17 cellular contexts compared by ENCODE assay signal in the genomic region with DNA sequence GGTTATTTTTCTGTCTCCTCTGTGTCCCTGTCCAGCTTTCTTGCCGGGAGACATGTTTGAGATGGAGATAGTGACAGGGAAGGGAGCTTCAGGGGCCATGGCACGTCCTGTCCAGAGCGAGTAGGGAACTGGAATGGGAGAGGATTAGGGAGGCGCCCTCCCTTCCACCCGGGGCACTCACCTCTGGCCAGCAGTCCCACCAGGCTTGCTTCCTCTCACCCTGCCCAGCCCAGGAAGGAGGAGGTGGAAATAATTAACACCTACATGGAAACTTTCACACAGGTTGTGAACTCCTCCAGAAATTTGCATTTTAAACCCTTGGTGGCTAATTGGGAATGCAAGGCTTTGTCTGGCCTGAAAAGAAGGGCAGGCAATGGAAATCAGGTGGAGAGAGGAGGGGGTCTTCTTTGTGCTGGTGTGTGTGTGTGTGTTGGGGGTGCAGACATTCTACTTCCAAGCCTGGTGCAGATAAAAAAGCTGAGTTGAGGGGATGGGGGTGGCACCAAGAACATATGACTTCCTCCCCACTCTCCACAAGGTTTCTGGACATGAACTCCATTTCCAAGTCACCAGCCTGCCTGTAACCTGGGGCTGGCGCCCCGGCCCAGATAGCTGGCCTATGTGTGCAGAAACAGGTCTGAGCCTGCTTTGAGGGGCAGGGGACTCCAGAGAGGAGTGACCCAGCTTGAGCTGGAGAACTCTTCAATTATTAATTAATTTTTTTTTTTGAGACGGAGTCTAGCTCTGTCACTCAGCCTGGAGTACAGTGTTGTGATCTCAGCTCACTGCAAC.
"Had no signal": no experiment of that assay in that cellular context is flagged by ENCODE, and none has a peak within 500 bp of the region (broad histone marks: within the 10 kb centered on the region; RNA-seq: fewer than 3 reads in every experiment).

No MANE protein-coding gene starts in this region.

- H3K36me3 ChIP-seq: neutrophil had no signal

- H3K9me3 ChIP-seq: neutrophil had no signal

- H3K4me3 ChIP-seq: dorsolateral prefrontal cortex had no signal

- H3K27me3 Mint-ChIP-seq: activated CD4-positive, alpha-beta T cell treated with anti-CD3 and anti-CD28 coated beads, Interleukin-2, amount 10 ng/mL, durations not matched to agents 24 days and 14 days; activated naive CD8-positive, alpha-beta T cell; T-helper 17 cell had no signal

- ATAC-seq: esophagus mucosa; left colon; stimulated activated effector memory CD8-positive, alpha-beta T cell treated with anti-CD3 and anti-CD28 coated beads, Interleukin-12 subunit alpha, Interleukin-12 subunit beta, amount 100 ng/mL, for 72 hours; T-helper 17 cell had no signal

- H3K4me1 Mint-ChIP-seq: activated CD4-positive, alpha-beta T cell treated with anti-CD3 and anti-CD28 coated beads, Interleukin-2, amount 10 ng/mL, durations not matched to agents 24 days and 14 days; T-helper 17 cell had no signal

- H3K36me3 Mint-ChIP-seq: activated naive CD8-positive, alpha-beta T cell; stimulated activated effector memory CD8-positive, alpha-beta T cell treated with anti-CD3 and anti-CD28 coated beads, Interleukin-12 subunit alpha, Interleukin-12 subunit beta, amount 100 ng/mL, for 72 hours; type B pancreatic cell had no signal

- H3K27ac ChIP-seq: dorsolateral prefrontal cortex, neutrophil had no signal

- DNase-seq: activated CD4-positive, alpha-beta T cell treated with anti-CD3 and anti-CD28 coated beads, Interleukin-2, amount 10 ng/mL, durations not matched to agents 24 days and 14 days; activated CD4-positive, CD25-positive, alpha-beta regulatory T cell; activated CD8-positive, alpha-beta memory T cell treated with anti-CD3 and anti-CD28 coated beads, Interleukin-2, amount 50 U/mL, for 48 hours; activated gamma-delta T cell treated with Interleukin-2 at 50 U/mL for 16 hours; amniotic stem cell; dorsolateral prefrontal cortex; left colon; naive B cell; posterior cingulate gyrus; retina; substantia nigra; T-helper 17 cell had no signal

- H3K4me3 Mint-ChIP-seq: activated CD4-positive, alpha-beta T cell treated with anti-CD3 and anti-CD28 coated beads, Interleukin-2, amount 10 ng/mL, durations not matched to agents 24 days and 14 days; activated naive CD8-positive, alpha-beta T cell; stimulated activated effector memory CD8-positive, alpha-beta T cell treated with anti-CD3 and anti-CD28 coated beads, Interleukin-12 subunit alpha, Interleukin-12 subunit beta, amount 100 ng/mL, for 72 hours; T-helper 17 cell; type B pancreatic cell had no signal

- H3K27me3 ChIP-seq: neutrophil had no signal

- H3K27ac Mint-ChIP-seq: activated CD4-positive, alpha-beta T cell treated with anti-CD3 and anti-CD28 coated beads, Interleukin-2, amount 10 ng/mL, durations not matched to agents 24 days and 14 days; activated naive CD8-positive, alpha-beta T cell; naive B cell; stimulated activated effector memory CD8-positive, alpha-beta T cell treated with anti-CD3 and anti-CD28 coated beads, Interleukin-12 subunit alpha, Interleukin-12 subunit beta, amount 100 ng/mL, for 72 hours; T-helper 17 cell; type B pancreatic cell had no signal
